ENCODE assay signal across 20 cellular contexts in genomic region chr20:12699374-12700228, GRCh38.
DNase-seq lines count a peak whose midpoint lies in the region; ATAC-seq and TF ChIP-seq lines count a peak whose summit lies in the region.
"Had no signal": no experiment of that assay in that cellular context is flagged by ENCODE, and none has a peak within 500 bp of the region (broad histone marks: within the 10 kb centered on the region; RNA-seq: fewer than 3 reads in every experiment).

No MANE protein-coding gene starts in this region.

- H3K27me3 ChIP-seq in tibial nerve, result no peaks in the 10 kb centered on the region
- H3K27me3 ChIP-seq: esophagus squamous epithelium, gastroesophageal sphincter, suprapubic skin had no signal

- no peak for TF ChIP-seq CTCF in tibial nerve (IDR thresholded peaks at IDR 0.05)

- intact Hi-C loops in left colon (cut with DNase I, micrococcal nuclease), result no loop called here

- no peak overlapping the region for H3K4me3 ChIP-seq in tibial nerve
- H3K4me3 ChIP-seq: esophagus squamous epithelium, gastroesophageal sphincter, suprapubic skin had no signal

- TF ChIP-seq EP300 in tibial nerve (IDR thresholded peaks at IDR 0.05), result no peak

- no peaks in the 10 kb centered on the region for H3K36me3 ChIP-seq in tibial nerve
- H3K36me3 ChIP-seq: esophagus squamous epithelium, gastroesophageal sphincter, suprapubic skin had no signal

- peak; percentile 45 for ATAC-seq in left colon
- ATAC-seq: gastroesophageal sphincter; natural killer cell; Panc1; stimulated activated effector memory CD8-positive, alpha-beta T cell treated with anti-CD3 and anti-CD28 coated beads, Interleukin-12 subunit alpha, Interleukin-12 subunit beta, amount 100 ng/mL, for 72 hours had no signal

- WGBS in tibial nerve, 2 donors, result 68 to 74% methylated on average over 5 of the region's 5 CpGs

- no peak for TF ChIP-seq POLR2A in tibial nerve (IDR thresholded peaks at IDR 0.05)

- no peak overlapping the region for H3K27ac ChIP-seq in tibial nerve
- H3K27ac ChIP-seq: esophagus squamous epithelium, gastroesophageal sphincter, suprapubic skin had no signal

- no peaks in the 10 kb centered on the region for H3K4me1 ChIP-seq in tibial nerve
- H3K4me1 ChIP-seq: esophagus squamous epithelium, gastroesophageal sphincter, suprapubic skin had no signal

- DNase-seq in COLO668 (lab: John Stamatoyannopoulos, UW; ENCODE audit: unreplicated experiment) (peak; percentile 46), HT-29 (ENCODE audit: low spot score) (peak; percentile 35), NCI-H526 treated with DMSO at 0.1 percent for 48 hours (lab: John Stamatoyannopoulos, UW) (peak; percentile 34), left colon (no peak), Kasumi-1 (lab: John Stamatoyannopoulos, UW) (no peak), tibial nerve (ENCODE audit: low spot score in 2 of 2) (no peak), DMS79 (lab: John Stamatoyannopoulos, UW) (no peak)
- DNase-seq: activated CD4-positive, alpha-beta memory T cell treated with anti-CD3 and anti-CD28 coated beads, Interleukin-2, amount 10 ng/mL, durations not matched to agents 7 days and 5 days; activated CD4-positive, CD25-positive, alpha-beta regulatory T cell; activated gamma-delta T cell treated with Interleukin-2 at 50 U/mL for 16 hours; activated T-cell treated with anti-CD3 and anti-CD28 coated beads for 4 hours; CD4-positive, alpha-beta T cell; DND-41; esophagus squamous epithelium; mesendoderm; natural killer cell had no signal

- no peaks in the 10 kb centered on the region for H3K9me3 ChIP-seq in tibial nerve
- H3K9me3 ChIP-seq: esophagus squamous epithelium, gastroesophageal sphincter, suprapubic skin had no signal

Comparison
In these comparisons a context has a peak if more than half of its experiments do, and no peak if none do; other contexts are left out.
1. DNase-seq: peak in COLO668 (single experiment), HT-29 (single experiment) and NCI-H526 treated with DMSO at 0.1 percent for 48 hours (single experiment); none in left colon (0 of 2), Kasumi-1 (0 of 2), tibial nerve (0 of 2) and DMS79 (single experiment).